Comparison of ENCODE assay signal across 13 cellular contexts in genomic region chr11:120554771-120555432, GRCh38. TPM values are rescaled to one million over a fixed set of nuclear protein-coding genes. Genes with fewer than 3 reads are reported as not detected.
A peak's percentile ranks its signal among the peaks of the same experiment; 100 is the strongest.
DNase-seq lines count a peak whose midpoint lies in the region; ATAC-seq and TF ChIP-seq lines count a peak whose summit lies in the region.
"Had no signal": no experiment of that assay in that cellular context is flagged by ENCODE, and none has a peak within 500 bp of the region (broad histone marks: within the 10 kb centered on the region; RNA-seq: fewer than 3 reads in every experiment).

No MANE protein-coding gene starts in this region.

- no peaks in the 10 kb centered on the region for H3K9me3 Mint-ChIP-seq in nephron
- H3K9me3 Mint-ChIP-seq: activated CD4-positive, alpha-beta memory T cell treated with anti-CD3 and anti-CD28 coated beads for 36 hours; activated naive CD4-positive, alpha-beta T cell treated with anti-CD3 and anti-CD28 coated beads, Interleukin-2, amount 50 U/mL, for 24 hours; CD14-positive monocyte had no signal

- peak overlapping the region; percentile 18; the same call in 1 of the 2 replicates for H3K27ac ChIP-seq in KMS-11
- H3K27ac ChIP-seq in dorsolateral prefrontal cortex = peak overlapping the region in 45 of 59 donors; percentile 4 to 82 (median 51)
- H3K27ac ChIP-seq: right atrium auricular region had no signal

- no peak overlapping the region for H3K4me2 ChIP-seq in KMS-11

- peaks cover 10% of the 10 kb centered on the region for H3K4me1 ChIP-seq in KMS-11 (ENCODE audit: low read depth, poor library complexity, severe bottlenecking)

- ATAC-seq in HG03039 (IDR thresholded peaks at IDR 0.05; ENCODE audit: unreplicated experiment) (no peak), HG03045 (IDR thresholded peaks at IDR 0.05; ENCODE audit: unreplicated experiment) (no peak)

- H3K4me3 ChIP-seq in KMS-11 (IDR thresholded peaks at IDR 0.05; ENCODE audit: insufficient read depth, low read depth, low read length) (no peak overlapping the region), dorsolateral prefrontal cortex (no peak overlapping the region)
- H3K4me3 ChIP-seq: right atrium auricular region had no signal

- intact Hi-C loops in dorsolateral prefrontal cortex (cut with DNase I) = no loop called here

- H3K4me1 Mint-ChIP-seq in nephron = peaks cover 24% of the 10 kb centered on the region
- H3K4me1 Mint-ChIP-seq: activated naive CD4-positive, alpha-beta T cell treated with anti-CD3 and anti-CD28 coated beads, Interleukin-2, amount 50 U/mL, for 24 hours; CD14-positive monocyte had no signal

- H3K27me3 ChIP-seq in KMS-11 (ENCODE audit: insufficient read depth, low read depth) (no peaks in the 10 kb centered on the region), dorsolateral prefrontal cortex (no peaks in the 10 kb centered on the region)
- H3K27me3 ChIP-seq: right atrium auricular region had no signal

- H3K79me2 ChIP-seq in KMS-11 (ENCODE audit: insufficient read depth, low read depth) = no peaks in the 10 kb centered on the region

- no peaks in the 10 kb centered on the region for H3K36me3 ChIP-seq in KMS-11 (ENCODE audit: insufficient read depth)
- H3K36me3 ChIP-seq: right atrium auricular region had no signal

- peak overlapping the region in 2 of 3 experiments; percentile 69 to 75 for H3K27ac Mint-ChIP-seq in nephron
- H3K27ac Mint-ChIP-seq: activated CD4-positive, alpha-beta memory T cell treated with anti-CD3 and anti-CD28 coated beads for 36 hours; activated naive CD4-positive, alpha-beta T cell treated with anti-CD3 and anti-CD28 coated beads, Interleukin-2, amount 50 U/mL, for 24 hours; CD14-positive monocyte had no signal

- DNase-seq in GM10266 (ENCODE audit: extremely low spot score) (peak; percentile 36), dorsolateral prefrontal cortex (no peak), hippocampal formation (lab: John Stamatoyannopoulos, UW) (no peak), NCI-H345 treated with DMSO at 0.1 percent for 48 hours (lab: John Stamatoyannopoulos, UW; ENCODE audit: unreplicated experiment) (no peak)
- DNase-seq: activated CD4-positive, alpha-beta memory T cell treated with anti-CD3 and anti-CD28 coated beads for 36 hours; NCI-H82 had no signal

- H3K4me3 Mint-ChIP-seq in nephron = no peak overlapping the region
- H3K4me3 Mint-ChIP-seq: activated CD4-positive, alpha-beta memory T cell treated with anti-CD3 and anti-CD28 coated beads for 36 hours; activated naive CD4-positive, alpha-beta T cell treated with anti-CD3 and anti-CD28 coated beads, Interleukin-2, amount 50 U/mL, for 24 hours; CD14-positive monocyte had no signal

- TF ChIP-seq CTCF in GM10266 (IDR thresholded peaks at IDR 0.05; ENCODE audit: control insufficient read depth, insufficient read depth, low read depth, missing control alignments) (no peak), KMS-11 (conservative IDR thresholded peaks at IDR 0.05; ENCODE audit: low read depth, low read length) (no peak), dorsolateral prefrontal cortex (IDR thresholded peaks at IDR 0.05 in 54 of 56, conservative IDR thresholded peaks at IDR 0.05 in 2 of 56; ENCODE audit: low read depth in 1 of 56, partially characterized antibody in 56 of 56) (no peak), nephron (IDR thresholded peaks at IDR 0.05; ENCODE audit: unreplicated experiment in 3 of 3) (no peak)

- H3K27me3 Mint-ChIP-seq in nephron (ENCODE audit: low read depth) = peaks cover 43% of the 10 kb centered on the region

- no peak overlapping the region for H3K9ac ChIP-seq in KMS-11

- no peak overlapping the region for H2AFZ ChIP-seq in KMS-11 (ENCODE audit: low read depth)

- no peaks in the 10 kb centered on the region for H4K20me1 ChIP-seq in KMS-11 (ENCODE audit: insufficient read depth)

- no peaks in the 10 kb centered on the region for H3K36me3 Mint-ChIP-seq in nephron (ENCODE audit: low read depth)
- H3K36me3 Mint-ChIP-seq: activated CD4-positive, alpha-beta memory T cell treated with anti-CD3 and anti-CD28 coated beads for 36 hours; activated naive CD4-positive, alpha-beta T cell treated with anti-CD3 and anti-CD28 coated beads, Interleukin-2, amount 50 U/mL, for 24 hours; CD14-positive monocyte had no signal

RNA-seq across cellular contexts. Expression of gene GRIK4, which starts 43.4 kb away (rescaled TPM):
- 10 to 100 TPM in 116 of 120 experiments, 1 to 10 TPM in 4; 7.8 to 24.1 (median 14.8) TPM for total RNA-seq in dorsolateral prefrontal cortex
- total RNA-seq: activated CD4-positive, alpha-beta memory T cell treated with anti-CD3 and anti-CD28 coated beads for 36 hours had no signal
